Comparison of ENCODE assay signal across 20 cellular contexts in genomic region chr17:29870836-29871430, GRCh38. TPM values are rescaled to one million over a fixed set of nuclear protein-coding genes. Genes with fewer than 3 reads are reported as not detected.
DNase-seq lines count a peak whose midpoint lies in the region; ATAC-seq, FAIRE-seq and TF ChIP-seq lines count a peak whose summit lies in the region.
"Had no signal": no experiment of that assay in that cellular context is flagged by ENCODE, and none has a peak within 500 bp of the region (broad histone marks: within the 10 kb centered on the region; RNA-seq: fewer than 3 reads in every experiment).

No MANE protein-coding gene starts in this region.

- H3K9me3 Mint-ChIP-seq in nephron = peaks cover 5% of the 10 kb centered on the region
- no peaks in the 10 kb centered on the region for H3K9me3 Mint-ChIP-seq in activated naive CD4-positive, alpha-beta T cell treated with anti-CD3 and anti-CD28 coated beads, Interleukin-2, amount 50 U/mL, for 72 hours
- H3K9me3 Mint-ChIP-seq: natural killer cell treated with Interleukin-12 subunit alpha and Interleukin-12 subunit beta and Interleukin-15 and Interleukin-18, amount 100 ng/mL, for 72 hours had no signal

- H3K36me3 Mint-ChIP-seq in nephron (ENCODE audit: low read depth) = peaks cover 5% of the 10 kb centered on the region
- no peaks in the 10 kb centered on the region for H3K36me3 Mint-ChIP-seq in activated naive CD4-positive, alpha-beta T cell treated with anti-CD3 and anti-CD28 coated beads, Interleukin-2, amount 50 U/mL, for 72 hours
- H3K36me3 Mint-ChIP-seq: natural killer cell treated with Interleukin-12 subunit alpha and Interleukin-12 subunit beta and Interleukin-15 and Interleukin-18, amount 100 ng/mL, for 72 hours had no signal

- peak overlapping the region in 1 of 3 experiments; percentile 7 for H3K4me3 Mint-ChIP-seq in nephron
- H3K4me3 Mint-ChIP-seq: activated naive CD8-positive, alpha-beta T cell; natural killer cell treated with Interleukin-12 subunit alpha and Interleukin-12 subunit beta and Interleukin-15 and Interleukin-18, amount 100 ng/mL, for 72 hours had no signal

- ATAC-seq in HG03196 (IDR thresholded peaks at IDR 0.05; ENCODE audit: unreplicated experiment) = no peak
- ATAC-seq in activated naive CD4-positive, alpha-beta T cell treated with anti-CD3 and anti-CD28 coated beads, Interleukin-2, amount 50 U/mL, for 72 hours = no peak
- ATAC-seq: activated CD4-positive, CD25-positive, alpha-beta regulatory T cell treated with anti-CD3 and anti-CD28 coated beads, Interleukin-2, amount 50 U/mL, for 24 hours; K562; natural killer cell treated with Interleukin-12 subunit alpha and Interleukin-12 subunit beta and Interleukin-15 and Interleukin-18, amount 100 ng/mL, for 72 hours had no signal

- FAIRE-seq in urothelium cell line (lab: Jason Lieb, UNC) = no peak
- FAIRE-seq: bronchial epithelial cell, K562 had no signal

- H3K4me1 Mint-ChIP-seq in nephron = peaks cover 58% of the 10 kb centered on the region

- DNase-seq in Ammon's horn (ENCODE audit: low spot score) = peak; percentile 28
- DNase-seq in NCI-H146 treated with DMSO at 0.1 percent for 48 hours (lab: John Stamatoyannopoulos, UW; ENCODE audit: unreplicated experiment) = peak; percentile 41
- peak; percentile 50 for DNase-seq in fibroblast of peridontal ligament (ENCODE audit: extremely low read depth)
- DNase-seq in urothelium cell line (ENCODE audit: low spot score) = no peak
- DNase-seq in SK-N-DZ (ENCODE audit: low spot score) = no peak
- no peak for DNase-seq in activated naive CD4-positive, alpha-beta T cell treated with anti-CD3 and anti-CD28 coated beads, Interleukin-2, amount 50 U/mL, for 72 hours (ENCODE audit: low spot score in 2 of 2)
- DNase-seq: activated T-cell treated with anti-CD3 and anti-CD28 coated beads, Interleukin-2, amount 50 U/mL, for 48 hours; EL; HCEC 1CT; heart right ventricle; NCI-H1105; NCI-H82; tibial artery had no signal

- no peaks in the 10 kb centered on the region for H3K27me3 Mint-ChIP-seq in nephron (ENCODE audit: low read depth)
- H3K27me3 Mint-ChIP-seq: activated naive CD8-positive, alpha-beta T cell; natural killer cell treated with Interleukin-12 subunit alpha and Interleukin-12 subunit beta and Interleukin-15 and Interleukin-18, amount 100 ng/mL, for 72 hours had no signal

- no peak for TF ChIP-seq CTCF in nephron (IDR thresholded peaks at IDR 0.05; ENCODE audit: unreplicated experiment in 3 of 3)

- H3K27ac Mint-ChIP-seq in nephron = peak overlapping the region; percentile 26 to 74 (median 56)
- H3K27ac Mint-ChIP-seq in activated naive CD4-positive, alpha-beta T cell treated with anti-CD3 and anti-CD28 coated beads, Interleukin-2, amount 50 U/mL, for 72 hours = no peak overlapping the region
- H3K27ac Mint-ChIP-seq: activated naive CD8-positive, alpha-beta T cell; natural killer cell treated with Interleukin-12 subunit alpha and Interleukin-12 subunit beta and Interleukin-15 and Interleukin-18, amount 100 ng/mL, for 72 hours had no signal

RNA-seq across cellular contexts. Expression of gene SSH2, which starts 59.1 kb away (rescaled TPM):
- 10.8 and 14.2 TPM in 2 replicates for polyA plus RNA-seq in SK-N-DZ (2014; cell fraction: cytosol; rRNA removed)
- 11.7 and 15.8 TPM in 2 replicates for polyA plus RNA-seq in SK-N-DZ (2014; cell fraction: nucleus; rRNA removed)
- 10 to 100 TPM; 43.6 to 62.2 TPM for total RNA-seq in activated naive CD4-positive, alpha-beta T cell treated with anti-CD3 and anti-CD28 coated beads, Interleukin-2, amount 50 U/mL, for 72 hours

Comparison
In these comparisons a context has a peak if more than half of its experiments do, and no peak if none do; other contexts are left out.
1. DNase-seq: peak in Ammon's horn (single experiment), NCI-H146 treated with DMSO at 0.1 percent for 48 hours (single experiment) and fibroblast of peridontal ligament (single experiment); none in urothelium cell line (single experiment), SK-N-DZ (single experiment) and activated naive CD4-positive, alpha-beta T cell treated with anti-CD3 and anti-CD28 coated beads, Interleukin-2, amount 50 U/mL, for 72 hours (0 of 2).
2. H3K27ac Mint-ChIP-seq: peak in nephron (3 of 3); none in activated naive CD4-positive, alpha-beta T cell treated with anti-CD3 and anti-CD28 coated beads, Interleukin-2, amount 50 U/mL, for 72 hours (0 of 2).